ENCODE assay signal across 16 cellular contexts in genomic region chr11:128411812-128412211, GRCh38.
DNase-seq lines count a peak whose midpoint lies in the region; ATAC-seq and TF ChIP-seq lines count a peak whose summit lies in the region.
"Had no signal": no experiment of that assay in that cellular context is flagged by ENCODE, and none has a peak within 500 bp of the region (broad histone marks: within the 10 kb centered on the region; RNA-seq: fewer than 3 reads in every experiment).

No MANE protein-coding gene starts in this region.

- H3K27me3 Mint-ChIP-seq in activated T-cell treated with anti-CD3 and anti-CD28 coated beads, Interleukin-2, amount 50 U/mL, for 24 hours = no peaks in the 10 kb centered on the region
- no peaks in the 10 kb centered on the region for H3K27me3 Mint-ChIP-seq in CD4-positive, alpha-beta T cell
- no peaks in the 10 kb centered on the region for H3K27me3 Mint-ChIP-seq in activated T-helper 17 cell treated with anti-CD3 and anti-CD28 coated beads, Interleukin-2, amount 50 U/mL, for 72 hours
- H3K27me3 Mint-ChIP-seq in nephron (ENCODE audit: low read depth) (peaks cover 4% of the 10 kb centered on the region), mesothelial cell of epicardium (ENCODE audit: low read depth) (peaks cover 14% of the 10 kb centered on the region)

- H3K9me3 ChIP-seq in CD4-positive, alpha-beta T cell (ENCODE audit: control insufficient read depth, low read length) = no peaks in the 10 kb centered on the region
- H3K9me3 ChIP-seq: gastrocnemius medialis, left lung, Peyer's patch had no signal

- peak overlapping the region; percentile 19 for H3K27ac Mint-ChIP-seq in activated T-cell treated with anti-CD3 and anti-CD28 coated beads, Interleukin-2, amount 50 U/mL, for 24 hours
- H3K27ac Mint-ChIP-seq in CD4-positive, alpha-beta T cell = peak overlapping the region; percentile 74
- H3K27ac Mint-ChIP-seq in activated T-helper 17 cell treated with anti-CD3 and anti-CD28 coated beads, Interleukin-2, amount 50 U/mL, for 72 hours = peak overlapping the region; percentile 48
- H3K27ac Mint-ChIP-seq in nephron (peak overlapping the region; percentile 33 to 82 (median 49)), mesothelial cell of epicardium (no peak overlapping the region)
- H3K27ac Mint-ChIP-seq: progenitor cell of endocrine pancreas; stimulated activated effector memory CD8-positive, alpha-beta T cell treated with anti-CD3 and anti-CD28 coated beads, Interleukin-12 subunit alpha, Interleukin-12 subunit beta, amount 100 ng/mL, for 72 hours had no signal

- TF ChIP-seq CTCF in CD4-positive, alpha-beta T cell (IDR thresholded peaks at IDR 0.05) = no peak
- TF ChIP-seq CTCF in nephron (IDR thresholded peaks at IDR 0.05; ENCODE audit: unreplicated experiment in 3 of 3) (no peak), mesothelial cell of epicardium (IDR thresholded peaks at IDR 0.05; ENCODE audit: unreplicated experiment) (no peak)

- no peaks in the 10 kb centered on the region for H3K27me3 ChIP-seq in CD4-positive, alpha-beta T cell (ENCODE audit: control insufficient read depth, insufficient read depth, low read length)
- H3K27me3 ChIP-seq: gastrocnemius medialis, left lung, MG63, Peyer's patch had no signal

- H3K27ac ChIP-seq in CD4-positive, alpha-beta T cell (ENCODE audit: low read depth, low read length) = no peak overlapping the region
- H3K27ac ChIP-seq: Peyer's patch had no signal

- no peaks in the 10 kb centered on the region for H3K36me3 Mint-ChIP-seq in activated T-cell treated with anti-CD3 and anti-CD28 coated beads, Interleukin-2, amount 50 U/mL, for 24 hours (ENCODE audit: low read depth)
- H3K36me3 Mint-ChIP-seq in CD4-positive, alpha-beta T cell (ENCODE audit: low read depth) = no peaks in the 10 kb centered on the region
- no peaks in the 10 kb centered on the region for H3K36me3 Mint-ChIP-seq in activated T-helper 17 cell treated with anti-CD3 and anti-CD28 coated beads, Interleukin-2, amount 50 U/mL, for 72 hours (ENCODE audit: low read depth)
- H3K36me3 Mint-ChIP-seq in nephron (ENCODE audit: low read depth) = no peaks in the 10 kb centered on the region
- no peaks in the 10 kb centered on the region for H3K36me3 Mint-ChIP-seq in mesothelial cell of epicardium
- H3K36me3 Mint-ChIP-seq: stimulated activated effector memory CD8-positive, alpha-beta T cell treated with anti-CD3 and anti-CD28 coated beads, Interleukin-12 subunit alpha, Interleukin-12 subunit beta, amount 100 ng/mL, for 72 hours had no signal

- H3K4me3 Mint-ChIP-seq in activated T-cell treated with anti-CD3 and anti-CD28 coated beads, Interleukin-2, amount 50 U/mL, for 24 hours = no peak overlapping the region
- H3K4me3 Mint-ChIP-seq in CD4-positive, alpha-beta T cell = peak overlapping the region; percentile 25
- peak overlapping the region; percentile 3 for H3K4me3 Mint-ChIP-seq in activated T-helper 17 cell treated with anti-CD3 and anti-CD28 coated beads, Interleukin-2, amount 50 U/mL, for 72 hours
- H3K4me3 Mint-ChIP-seq in nephron = peak overlapping the region in 1 of 3 experiments; percentile 5
- no peak overlapping the region for H3K4me3 Mint-ChIP-seq in mesothelial cell of epicardium
- H3K4me3 Mint-ChIP-seq: stimulated activated effector memory CD8-positive, alpha-beta T cell treated with anti-CD3 and anti-CD28 coated beads, Interleukin-12 subunit alpha, Interleukin-12 subunit beta, amount 100 ng/mL, for 72 hours had no signal

- no peak for DNase-seq in activated T-cell treated with anti-CD3 and anti-CD28 coated beads, Interleukin-2, amount 50 U/mL, for 24 hours
- no peak for DNase-seq in activated T-cell treated with anti-CD3 and anti-CD28 coated beads, Interleukin-2, amount 50 U/mL, for 1 hour
- DNase-seq in CD4-positive, alpha-beta T cell = peak in 1 of 10 experiments; percentile 7
- DNase-seq in mesothelial cell of epicardium (ENCODE audit: low spot score in 2 of 2, unreplicated experiment in 2 of 2) = no peak
- DNase-seq in T1000 (lab: John Stamatoyannopoulos, UW) = no peak
- DNase-seq: COR-L47, gastrocnemius medialis, left lung, MG63, NCI-H1694, Peyer's patch had no signal

- intact Hi-C loops in CD4-positive, alpha-beta T cell (cut with DNase I, micrococcal nuclease) = no loop called here

- H3K4me1 Mint-ChIP-seq in activated T-cell treated with anti-CD3 and anti-CD28 coated beads, Interleukin-2, amount 50 U/mL, for 24 hours (ENCODE audit: low read depth) = peaks cover 47% of the 10 kb centered on the region
- H3K4me1 Mint-ChIP-seq in CD4-positive, alpha-beta T cell (ENCODE audit: low read depth) = peaks cover 74% of the 10 kb centered on the region
- H3K4me1 Mint-ChIP-seq in activated T-helper 17 cell treated with anti-CD3 and anti-CD28 coated beads, Interleukin-2, amount 50 U/mL, for 72 hours = peaks cover 9% of the 10 kb centered on the region
- H3K4me1 Mint-ChIP-seq in nephron (peaks cover 41% of the 10 kb centered on the region), mesothelial cell of epicardium (peaks cover 31% of the 10 kb centered on the region)

- CTCF ChIA-PET in CD4-positive, alpha-beta T cell (lab: Charles Lee) = no interaction called here

- ATAC-seq in CD4-positive, alpha-beta T cell (ENCODE audit: poor library complexity) = peak; percentile 77
- no peak for ATAC-seq in activated T-helper 17 cell treated with anti-CD3 and anti-CD28 coated beads, Interleukin-2, amount 50 U/mL, for 72 hours (replicated peaks)
- no peak for ATAC-seq in GM19467 (IDR thresholded peaks at IDR 0.05; ENCODE audit: unreplicated experiment)
- ATAC-seq: gastrocnemius medialis; left lung; stimulated activated effector memory CD8-positive, alpha-beta T cell treated with anti-CD3 and anti-CD28 coated beads, Interleukin-12 subunit alpha, Interleukin-12 subunit beta, amount 100 ng/mL, for 72 hours had no signal

- POLR2A ChIA-PET in CD4-positive, alpha-beta T cell (lab: Charles Lee) = interaction anchor here (0.6 to 3.1 kb wide), 6 partner anchors 10 to 94 kb away, joined by 3 to 12 read pairs (median 4); no protein-coding TSS in a partner anchor

- H3K9me3 Mint-ChIP-seq in activated T-cell treated with anti-CD3 and anti-CD28 coated beads, Interleukin-2, amount 50 U/mL, for 24 hours = no peaks in the 10 kb centered on the region
- no peaks in the 10 kb centered on the region for H3K9me3 Mint-ChIP-seq in CD4-positive, alpha-beta T cell
- H3K9me3 Mint-ChIP-seq in activated T-helper 17 cell treated with anti-CD3 and anti-CD28 coated beads, Interleukin-2, amount 50 U/mL, for 72 hours = no peaks in the 10 kb centered on the region
- H3K9me3 Mint-ChIP-seq in nephron (no peaks in the 10 kb centered on the region), mesothelial cell of epicardium (no peaks in the 10 kb centered on the region)

Comparison
In these comparisons a context has a peak if more than half of its experiments do, and no peak if none do; other contexts are left out.
1. H3K4me3 Mint-ChIP-seq: peak in CD4-positive, alpha-beta T cell (single experiment) and activated T-helper 17 cell treated with anti-CD3 and anti-CD28 coated beads, Interleukin-2, amount 50 U/mL, for 72 hours (single experiment); none in activated T-cell treated with anti-CD3 and anti-CD28 coated beads, Interleukin-2, amount 50 U/mL, for 24 hours (single experiment) and mesothelial cell of epicardium (single experiment).